In genomic region chr11:1693327-1694063, GRCh38 we compare ENCODE assay signal across 8 cellular contexts. TPM values are rescaled to one million over a fixed set of nuclear protein-coding genes. Genes with fewer than 3 reads are reported as not detected.
DNase-seq lines count a peak whose midpoint lies in the region; ATAC-seq and TF ChIP-seq lines count a peak whose summit lies in the region.

No MANE protein-coding gene starts in this region.

- H3K79me2 ChIP-seq in parathyroid adenoma, result no peaks in the 10 kb centered on the region

- no peak for DNase-seq in LNCaP clone FGC (ENCODE audit: low read depth)
- DNase-seq in SW480 (ENCODE audit: low spot score), result peak; percentile 70
- peak; percentile 68 to 85 (median 81) for DNase-seq in adrenal gland
- peak; percentile 88 for DNase-seq in cardiac septum (ENCODE audit: low spot score)

- no peak for ATAC-seq in HG03520 (IDR thresholded peaks at IDR 0.05; ENCODE audit: unreplicated experiment)

- intact Hi-C loops in adrenal gland (cut with DNase I), result loop anchor here (2.0 to 5.0 kb wide), 5 partner anchors 41 to 459 kb away; no protein-coding TSS in a partner anchor
- intact Hi-C loops in cardiac septum (cut with DNase I), result loop anchor here (1.0 to 5.0 kb wide), 4 partner anchors 41 to 463 kb away; no protein-coding TSS in a partner anchor

- TF ChIP-seq POLR2A in adrenal gland (IDR thresholded peaks at IDR 0.05), result no peak

- H3K9me3 ChIP-seq in ES-I3 (ENCODE audit: control insufficient read depth, insufficient read depth, low read length) (no peaks in the 10 kb centered on the region), adrenal gland (replicated peaks in 1 of 3) (no peaks in the 10 kb centered on the region), parathyroid adenoma (ENCODE audit: control insufficient read depth, low read length) (no peaks in the 10 kb centered on the region), thymus (ENCODE audit: control insufficient read depth) (no peaks in the 10 kb centered on the region)

- H3K9ac ChIP-seq in ES-I3 (ENCODE audit: low read depth, low read length) (peak overlapping the region; percentile 77), parathyroid adenoma (no peak overlapping the region)

- TF ChIP-seq CTCF in LNCaP clone FGC (IDR thresholded peaks at IDR 0.05; ENCODE audit: control insufficient read depth, extremely low read depth, insufficient read depth) (peak; percentile 89), adrenal gland (IDR thresholded peaks at IDR 0.05) (peak; percentile 76 to 96 (median 86)), parathyroid adenoma (IDR thresholded peaks at IDR 0.05) (peak; percentile 83)

- H3K4me1 ChIP-seq in ES-I3 (ENCODE audit: insufficient read depth, low read length) (no peaks in the 10 kb centered on the region; the same call in 1 of the 2 replicates), adrenal gland (replicated peaks in 1 of 2) (peaks cover 7 to 11% of the 10 kb centered on the region in 2 donors), parathyroid adenoma (no peaks in the 10 kb centered on the region), thymus (ENCODE audit: control insufficient read depth, insufficient read depth, low read length) (no peaks in the 10 kb centered on the region)

- 8 to 15% (median 10%) methylated on average over 15 to 37 of the region's 37 CpGs for WGBS in adrenal gland, 4 donors
- WGBS in thymus, result 19% methylated on average over 37 of the region's 37 CpGs

- H3K4me3 ChIP-seq in LNCaP clone FGC (ENCODE audit: low read depth, low read length) (peak overlapping the region; percentile 44), adrenal gland (peak overlapping the region in 1 of 4 donors; percentile 21), parathyroid adenoma (ENCODE audit: low read depth, low read length) (no peak overlapping the region), thymus (ENCODE audit: low read length) (peak overlapping the region; percentile 23)

- peak overlapping the region; percentile 22 for H3K4me2 ChIP-seq in parathyroid adenoma (ENCODE audit: low read length)

- no peaks in the 10 kb centered on the region for H3K27me3 ChIP-seq in adrenal gland
- no peaks in the 10 kb centered on the region for H3K27me3 ChIP-seq in parathyroid adenoma (ENCODE audit: control insufficient read depth, insufficient read depth, low read length)
- H3K27me3 ChIP-seq in thymus (ENCODE audit: control insufficient read depth, insufficient read depth), result peaks cover 5% of the 10 kb centered on the region

- peak overlapping the region in 1 of 5 donors; percentile 9 for H3K27ac ChIP-seq in adrenal gland
- H3K27ac ChIP-seq in parathyroid adenoma, result no peak overlapping the region
- H3K27ac ChIP-seq in thymus (ENCODE audit: low read depth), result no peak overlapping the region

- H3K36me3 ChIP-seq in ES-I3 (ENCODE audit: insufficient read depth, low read length) (no peaks in the 10 kb centered on the region), adrenal gland (replicated peaks in 1 of 2) (no peaks in the 10 kb centered on the region), parathyroid adenoma (ENCODE audit: control insufficient read depth, insufficient read depth, low read length) (no peaks in the 10 kb centered on the region), thymus (ENCODE audit: control insufficient read depth, insufficient read depth) (no peaks in the 10 kb centered on the region)

- peak overlapping the region; percentile 70 for H2AFZ ChIP-seq in parathyroid adenoma

RNA-seq across cellular contexts. Expression of gene KRTAP5-6, which starts 3.5 kb away (rescaled TPM):
- total RNA-seq in adrenal gland (under 1 TPM in 1 of 8 donors, not detected in 7; 0.61 TPM), cardiac septum (not detected)
- polyA plus RNA-seq in adrenal gland (not detected), thymus (not detected)

RNA-seq across cellular contexts. Expression of gene IFITM10, which starts 56.9 kb away (rescaled TPM):
- total RNA-seq in adrenal gland, result 100 to 1,000 TPM in 1 of 8 donors, 10 to 100 TPM in 7; 15.7 to 112 (median 31.6) TPM
- 100 to 1,000 TPM in 1 of 3 donors, 10 to 100 TPM in 1, 1 to 10 TPM in 1; 6.3 to 267 (median 76.5) TPM for polyA plus RNA-seq in adrenal gland
- total RNA-seq in cardiac septum, result 2.0 TPM
- polyA plus RNA-seq in thymus, result 0.80 TPM
